ENCODE assay signal across 20 cellular contexts in genomic region chr16:130533-131173, GRCh38. TPM values are rescaled to one million over a fixed set of nuclear protein-coding genes. Genes with fewer than 3 reads are reported as not detected.
DNase-seq lines count a peak whose midpoint lies in the region; ATAC-seq, FAIRE-seq and TF ChIP-seq lines count a peak whose summit lies in the region.
"Had no signal": no experiment of that assay in that cellular context is flagged by ENCODE, and none has a peak within 500 bp of the region (broad histone marks: within the 10 kb centered on the region; RNA-seq: fewer than 3 reads in every experiment).

No MANE protein-coding gene starts in this region.

- peak; percentile 9 for FAIRE-seq in GM18507 (lab: Jason Lieb, UNC)
- no peak for FAIRE-seq in K562 (lab: Jason Lieb, UNC)
- FAIRE-seq: D721Med had no signal

- H3K27me3 Mint-ChIP-seq in natural killer cell (ENCODE audit: low read depth in 2 of 2): no peaks in the 10 kb centered on the region
- H3K27me3 Mint-ChIP-seq in natural killer cell treated with Interleukin-12 subunit alpha and Interleukin-12 subunit beta and Interleukin-15 and Interleukin-18, amount 100 ng/mL, for 72 hours: no peaks in the 10 kb centered on the region

- peak overlapping the region; percentile 76 to 85 for H3K27ac Mint-ChIP-seq in natural killer cell
- H3K27ac Mint-ChIP-seq in natural killer cell treated with Interleukin-12 subunit alpha and Interleukin-12 subunit beta and Interleukin-15 and Interleukin-18, amount 100 ng/mL, for 72 hours: peak overlapping the region in 1 of 2 donors; percentile 54
- H3K27ac Mint-ChIP-seq in stimulated activated effector memory CD8-positive, alpha-beta T cell treated with anti-CD3 and anti-CD28 coated beads, Interleukin-12 subunit alpha, Interleukin-12 subunit beta, amount 100 ng/mL, for 72 hours: peak overlapping the region; percentile 5

- POLR2A ChIA-PET in K562 (lab: Yijun Ruan, JAX): interaction anchor here (1.0 kb wide), 1 partner anchor 8 kb away, joined by 4 read pairs; no protein-coding TSS in a partner anchor

- no TSS peak for BruUV-seq in K562 (replicated peaks; lab: Mats Ljungman, UMichigan)

- no peaks in the 10 kb centered on the region for H4K20me1 ChIP-seq in K562 (replicated peaks; ENCODE audit: control insufficient read depth, insufficient read depth, low read length)

- H3K79me2 ChIP-seq in K562 (ENCODE audit: control insufficient read depth, insufficient read depth, low read length): peaks cover 68% of the 10 kb centered on the region

- no peak for TF ChIP-seq POLR2A in K562 (conservative IDR thresholded peaks at IDR 0.05)

- H3K4me1 Mint-ChIP-seq in natural killer cell: peaks cover 37 to 40% of the 10 kb centered on the region in 2 donors
- H3K4me1 Mint-ChIP-seq in natural killer cell treated with Interleukin-12 subunit alpha and Interleukin-12 subunit beta and Interleukin-15 and Interleukin-18, amount 100 ng/mL, for 72 hours (ENCODE audit: low read depth in 2 of 2): peaks cover 21 to 32% of the 10 kb centered on the region in 2 donors
- peaks cover 47% of the 10 kb centered on the region for H3K4me1 Mint-ChIP-seq in stimulated activated effector memory CD8-positive, alpha-beta T cell treated with anti-CD3 and anti-CD28 coated beads, Interleukin-12 subunit alpha, Interleukin-12 subunit beta, amount 100 ng/mL, for 72 hours

- H3K9ac ChIP-seq in K562 (ENCODE audit: insufficient read depth in 1 of 2, low read depth in 2 of 2, low read length in 2 of 2): peak overlapping the region in 1 of 2 experiments; percentile 81; a peak in 2 of 4 replicates

- intact Hi-C loops in natural killer cell (cut with micrococcal nuclease) (no loop called here), K562 (cut with micrococcal nuclease) (no loop called here)

- no peak for TF ChIP-seq RAD21 in K562 (CRISPR knock-in tag; conservative IDR thresholded peaks at IDR 0.05 in 1 of 2, IDR thresholded peaks at IDR 0.05 in 1 of 2)

- H3K9me3 ChIP-seq in K562 (replicated peaks; ENCODE audit: control insufficient read depth, insufficient read depth, low read depth, low read length): no peaks in the 10 kb centered on the region
- H3K9me3 ChIP-seq: BLaER1 treated with 17β-estradiol and CSF1 and Interleukin-3, amounts not matched to agents 10 nM and 100 nM; Caco-2 had no signal

- no peak for TF ChIP-seq EP300 in K562 (IDR thresholded peaks at IDR 0.05; ENCODE audit: low read length)

- no peak overlapping the region for H3K4me3 Mint-ChIP-seq in natural killer cell
- H3K4me3 Mint-ChIP-seq in natural killer cell treated with Interleukin-12 subunit alpha and Interleukin-12 subunit beta and Interleukin-15 and Interleukin-18, amount 100 ng/mL, for 72 hours: no peak overlapping the region
- no peak overlapping the region for H3K4me3 Mint-ChIP-seq in stimulated activated effector memory CD8-positive, alpha-beta T cell treated with anti-CD3 and anti-CD28 coated beads, Interleukin-12 subunit alpha, Interleukin-12 subunit beta, amount 100 ng/mL, for 72 hours

- in situ Hi-C loops in K562 (cut with MboI): no loop called here

- CTCF ChIA-PET in K562 (lab: Yijun Ruan, JAX; ENCODE audit: low intra/inter-chr PET ratio): no interaction called here

- TF ChIP-seq CTCF in natural killer cell (IDR thresholded peaks at IDR 0.05) (no peak), K562 (IDR thresholded peaks at IDR 0.05 in 2 of 3, conservative IDR thresholded peaks at IDR 0.05 in 1 of 3; ENCODE audit: insufficient read depth in 2 of 3, low read depth in 1 of 3, low read length in 3 of 3) (no peak)

- no peak for DNase-seq in natural killer cell
- DNase-seq in natural killer cell treated with Interleukin-12 subunit alpha and Interleukin-12 subunit beta and Interleukin-15 and Interleukin-18, amount 100 ng/mL, for 72 hours (ENCODE audit: low spot score): no peak
- no peak for DNase-seq in GM18507 (ENCODE audit: extremely low spot score, insufficient read length, low read depth)
- DNase-seq in K562 (ENCODE audit: extremely low read depth in 1 of 4, low spot score in 3 of 4): no peak
- DNase-seq in stimulated activated effector memory CD8-positive, alpha-beta T cell treated with anti-CD3 and anti-CD28 coated beads, Interleukin-12 subunit alpha, Interleukin-12 subunit beta, amount 100 ng/mL, for 72 hours (ENCODE audit: low spot score in 2 of 2): no peak
- no peak for DNase-seq in NCI-H2107 (lab: John Stamatoyannopoulos, UW)
- DNase-seq: 8988T, Caco-2, GDM1, GOT3, H7 had no signal

- peaks cover 38% of the 10 kb centered on the region for H3K36me3 ChIP-seq in K562 (ENCODE audit: control insufficient read depth, insufficient read depth, low read length)

- H3K4me2 ChIP-seq in K562 (ENCODE audit: insufficient read depth, low read length): no peak overlapping the region
- H3K4me2 ChIP-seq: BLaER1 treated with 17β-estradiol and CSF1 and Interleukin-3, amounts not matched to agents 10 nM and 100 nM had no signal

- H3K4me1 ChIP-seq in K562 (replicated peaks in 1 of 2; ENCODE audit: control insufficient read depth in 2 of 2, insufficient read depth in 2 of 2, low read length in 2 of 2): peaks cover 32 to 35% of the 10 kb centered on the region in 2 experiments; a peak in 4 of 5 replicates
- H3K4me1 ChIP-seq: Caco-2 had no signal

- WGBS in K562 (ENCODE audit: insufficient coverage, low coverage, missing lambda C conversion rate): 82% methylated on average over 15 of the region's 15 CpGs

- no peak overlapping the region for H2AFZ ChIP-seq in K562 (ENCODE audit: low read depth, low read length)

- H3K27me3 ChIP-seq in K562 (ENCODE audit: control insufficient read depth in 2 of 2, insufficient read depth in 2 of 2, low read length in 2 of 2): no peaks in the 10 kb centered on the region
- H3K27me3 ChIP-seq: BLaER1 treated with 17β-estradiol and CSF1 and Interleukin-3, amounts not matched to agents 10 nM and 100 nM had no signal

- H3K36me3 Mint-ChIP-seq in natural killer cell: no peaks in the 10 kb centered on the region
- H3K36me3 Mint-ChIP-seq in natural killer cell treated with Interleukin-12 subunit alpha and Interleukin-12 subunit beta and Interleukin-15 and Interleukin-18, amount 100 ng/mL, for 72 hours: no peaks in the 10 kb centered on the region
- H3K36me3 Mint-ChIP-seq in stimulated activated effector memory CD8-positive, alpha-beta T cell treated with anti-CD3 and anti-CD28 coated beads, Interleukin-12 subunit alpha, Interleukin-12 subunit beta, amount 100 ng/mL, for 72 hours: peaks cover 13% of the 10 kb centered on the region

- H3K9me3 Mint-ChIP-seq in natural killer cell: no peaks in the 10 kb centered on the region
- H3K9me3 Mint-ChIP-seq in natural killer cell treated with Interleukin-12 subunit alpha and Interleukin-12 subunit beta and Interleukin-15 and Interleukin-18, amount 100 ng/mL, for 72 hours: no peaks in the 10 kb centered on the region
- H3K9me3 Mint-ChIP-seq in stimulated activated effector memory CD8-positive, alpha-beta T cell treated with anti-CD3 and anti-CD28 coated beads, Interleukin-12 subunit alpha, Interleukin-12 subunit beta, amount 100 ng/mL, for 72 hours: no peaks in the 10 kb centered on the region

- H3K9me1 ChIP-seq in K562 (ENCODE audit: control insufficient read depth, insufficient read depth, low read length): no peaks in the 10 kb centered on the region

- H3K4me3 ChIP-seq in K562: no peak overlapping the region
- H3K4me3 ChIP-seq: BLaER1 treated with 17β-estradiol and CSF1 and Interleukin-3, amounts not matched to agents 10 nM and 100 nM had no signal

- peak in 2 of 3 donors; percentile 29 to 43 for ATAC-seq in natural killer cell
- ATAC-seq in natural killer cell treated with Interleukin-12 subunit alpha and Interleukin-12 subunit beta and Interleukin-15 and Interleukin-18, amount 100 ng/mL, for 72 hours: no peak
- no peak for ATAC-seq in K562
- ATAC-seq in stimulated activated effector memory CD8-positive, alpha-beta T cell treated with anti-CD3 and anti-CD28 coated beads, Interleukin-12 subunit alpha, Interleukin-12 subunit beta, amount 100 ng/mL, for 72 hours: no peak
- no peak for ATAC-seq in HG03521 (IDR thresholded peaks at IDR 0.05; ENCODE audit: unreplicated experiment)
- ATAC-seq in HG03039 (IDR thresholded peaks at IDR 0.05; ENCODE audit: unreplicated experiment): no peak
- ATAC-seq: HCT116 had no signal

- no peak overlapping the region for H3K27ac ChIP-seq in K562 (ENCODE audit: extremely low read depth, low read depth, low read length)
- H3K27ac ChIP-seq: BLaER1 treated with 17β-estradiol and CSF1 and Interleukin-3, amounts not matched to agents 10 nM and 100 nM; HL-60 had no signal

RNA-seq across cellular contexts. Expression of gene NPRL3, which starts 7.8 kb away (rescaled TPM):
- 10 to 100 TPM; 44.8 to 62.1 (median 55.7) TPM for total RNA-seq in natural killer cell
- 10 to 100 TPM; 33.3 to 68.5 TPM for total RNA-seq in natural killer cell treated with Interleukin-12 subunit alpha and Interleukin-12 subunit beta and Interleukin-15 and Interleukin-18, amount 100 ng/mL, for 72 hours
- total RNA-seq in K562 (2011; cell fraction: chromatin; rRNA removed; ENCODE audit: low replicate concordance): 75.3 and 210 TPM in 2 replicates
- 101 and 104 TPM in 2 replicates for total RNA-seq in K562 (2011; cell fraction: nucleolus; rRNA removed)
- 79.9 and 94.8 TPM in 2 replicates for total RNA-seq in K562 (2011; cell fraction: nucleoplasm; rRNA removed)
- total RNA-seq in K562 (2014; rRNA removed): 8.4 and 10.9 TPM in 2 replicates
- total RNA-seq in K562 (2014; rRNA removed; fragmentation: Illumina TruSeq; extraction: Trizol): 3.7 and 5.6 TPM in 2 replicates
- total RNA-seq in K562 (2015; rRNA removed; fragmentation: Illumina TruSeq; extraction: Trizol): 4.4 and 7.9 TPM in 2 replicates
- total RNA-seq in K562 (2021): 51.0 and 53.6 TPM in 2 replicates
- 9.7 and 26.3 TPM in 2 replicates for polyA plus RNA-seq in K562 (2011; rRNA removed)
- 14.6 and 15.5 TPM in 2 replicates for polyA plus RNA-seq in K562 (2011; cell fraction: cytosol; rRNA removed)
- polyA plus RNA-seq in K562 (2011; cell fraction: nucleus; rRNA removed): 49.9 and 59.5 TPM in 2 replicates
- polyA plus RNA-seq in K562 (2012): 44.9 and 60.8 TPM in 2 replicates
- 38.9 and 54.1 TPM in 2 replicates for polyA plus RNA-seq in K562 (2014; fragmentation: Illumina TruSeq; extraction: Trizol)
- polyA plus RNA-seq in K562 (2014; fragmentation: Nextera tagmentation; extraction: Ambion mirVana): 1 to 10 TPM in 1 of 2 experiments, under 1 TPM in 1; 0.92 to 1.0 TPM
- polyA plus RNA-seq in K562 (2014; rRNA removed): 18.8 and 19.1 TPM in 2 replicates
- 13.2 and 14.2 TPM in 2 replicates for polyA minus RNA-seq in K562 (2011; rRNA and poly(A)+ RNA removed)
- polyA minus RNA-seq in K562 (2011; cell fraction: cytosol; rRNA and poly(A)+ RNA removed): 29.3 and 41.0 TPM in 2 replicates
- 20.2 and 31.7 TPM in 2 replicates for polyA minus RNA-seq in K562 (2011; cell fraction: nucleus; rRNA and poly(A)+ RNA removed)

RNA-seq across cellular contexts. Expression of gene HBZ, which starts 21.8 kb away (rescaled TPM):
- total RNA-seq in natural killer cell (not detected), K562 (2014; rRNA removed) (207 and 227 TPM in 2 replicates), K562 (2014; rRNA removed; fragmentation: Illumina TruSeq; extraction: Trizol) (35.6 and 63.2 TPM in 2 replicates), K562 (2015; rRNA removed; fragmentation: Illumina TruSeq; extraction: Trizol) (53.5 and 58.0 TPM in 2 replicates), K562 (2021) (480 and 495 TPM in 2 replicates)
- not detected for total RNA-seq in natural killer cell treated with Interleukin-12 subunit alpha and Interleukin-12 subunit beta and Interleukin-15 and Interleukin-18, amount 100 ng/mL, for 72 hours
- total RNA-seq in K562 (2011; cell fraction: chromatin; rRNA removed; ENCODE audit: low replicate concordance): 24.8 and 31.8 TPM in 2 replicates
- 215 and 289 TPM in 2 replicates for total RNA-seq in K562 (2011; cell fraction: nucleolus; rRNA removed)
- total RNA-seq in K562 (2011; cell fraction: nucleoplasm; rRNA removed): 142 and 150 TPM in 2 replicates
- polyA plus RNA-seq in K562 (2011; rRNA removed) (610 and 640 TPM in 2 replicates), K562 (2014; fragmentation: Illumina TruSeq; extraction: Trizol) (101 and 278 TPM in 2 replicates), K562 (2014; fragmentation: Nextera tagmentation; extraction: Ambion mirVana) (100 to 1,000 TPM in 1 of 2 experiments, 10 to 100 TPM in 1; 80.7 to 113 TPM), K562 (2014; rRNA removed) (365 and 410 TPM in 2 replicates)
- polyA plus RNA-seq in K562 (2011; cell fraction: cytosol; rRNA removed): 883 and 4,551 TPM in 2 replicates
- polyA plus RNA-seq in K562 (2011; cell fraction: nucleus; rRNA removed): 162 and 437 TPM in 2 replicates
- 135 and 513 TPM in 2 replicates for polyA plus RNA-seq in K562 (2012)
- 45.2 and 140 TPM in 2 replicates for polyA minus RNA-seq in K562 (2011; rRNA and poly(A)+ RNA removed)
- polyA minus RNA-seq in K562 (2011; cell fraction: cytosol; rRNA and poly(A)+ RNA removed): 516 and 634 TPM in 2 replicates
- 180 and 270 TPM in 2 replicates for polyA minus RNA-seq in K562 (2011; cell fraction: nucleus; rRNA and poly(A)+ RNA removed)
- total RNA-seq: A673, Caco-2, H7, HT1080 had no signal
- polyA plus RNA-seq: AG04450 had no signal

RNA-seq across cellular contexts. Expression of gene HBM, which starts 35.1 kb away (rescaled TPM):
- total RNA-seq in natural killer cell (not detected), K562 (2014; rRNA removed) (not detected in 2 replicates), K562 (2014; rRNA removed; fragmentation: Illumina TruSeq; extraction: Trizol) (not detected in 2 replicates), K562 (2015; rRNA removed; fragmentation: Illumina TruSeq; extraction: Trizol) (not detected in 2 replicates), K562 (2021) (not detected in 2 replicates)
- not detected for total RNA-seq in natural killer cell treated with Interleukin-12 subunit alpha and Interleukin-12 subunit beta and Interleukin-15 and Interleukin-18, amount 100 ng/mL, for 72 hours
- not detected in 2 replicates for total RNA-seq in K562 (2011; cell fraction: chromatin; rRNA removed; ENCODE audit: low replicate concordance)
- not detected in 2 replicates for total RNA-seq in K562 (2011; cell fraction: nucleolus; rRNA removed)
- total RNA-seq in K562 (2011; cell fraction: nucleoplasm; rRNA removed): not detected in 2 replicates
- polyA plus RNA-seq in K562 (2011; rRNA removed) (not detected in 2 replicates), K562 (2014; fragmentation: Illumina TruSeq; extraction: Trizol) (not detected in 2 replicates), K562 (2014; fragmentation: Nextera tagmentation; extraction: Ambion mirVana) (not detected), K562 (2014; rRNA removed) (not detected in 2 replicates)
- polyA plus RNA-seq in K562 (2011; cell fraction: cytosol; rRNA removed): 1.2 TPM in 1 of 2 replicates, not detected in the other
- not detected in 2 replicates for polyA plus RNA-seq in K562 (2011; cell fraction: nucleus; rRNA removed)
- polyA plus RNA-seq in K562 (2012): not detected in 2 replicates
- polyA minus RNA-seq in K562 (2011; rRNA and poly(A)+ RNA removed): not detected in 2 replicates
- polyA minus RNA-seq in K562 (2011; cell fraction: cytosol; rRNA and poly(A)+ RNA removed): not detected in 2 replicates
- not detected in 2 replicates for polyA minus RNA-seq in K562 (2011; cell fraction: nucleus; rRNA and poly(A)+ RNA removed)
- total RNA-seq: A673, Caco-2, H7, HT1080 had no signal
- polyA plus RNA-seq: AG04450 had no signal

RNA-seq across cellular contexts. Expression of gene HBA2, which starts 42.0 kb away (rescaled TPM):
- total RNA-seq in natural killer cell: 1 to 10 TPM in 2 of 3 donors, not detected in 1; 3.2 to 9.9 TPM
- total RNA-seq in natural killer cell treated with Interleukin-12 subunit alpha and Interleukin-12 subunit beta and Interleukin-15 and Interleukin-18, amount 100 ng/mL, for 72 hours: not detected
- total RNA-seq in K562 (2011; cell fraction: chromatin; rRNA removed; ENCODE audit: low replicate concordance): 30.8 and 82.0 TPM in 2 replicates
- total RNA-seq in K562 (2011; cell fraction: nucleolus; rRNA removed): 188 and 285 TPM in 2 replicates
- 162 and 198 TPM in 2 replicates for total RNA-seq in K562 (2011; cell fraction: nucleoplasm; rRNA removed)
- 286 and 525 TPM in 2 replicates for total RNA-seq in K562 (2014; rRNA removed)
- 21.9 and 40.4 TPM in 2 replicates for total RNA-seq in K562 (2014; rRNA removed; fragmentation: Illumina TruSeq; extraction: Trizol)
- total RNA-seq in K562 (2015; rRNA removed; fragmentation: Illumina TruSeq; extraction: Trizol): 60.6 and 61.0 TPM in 2 replicates
- 443 and 467 TPM in 2 replicates for total RNA-seq in K562 (2021)
- 144 and 346 TPM in 2 replicates for polyA plus RNA-seq in K562 (2011; rRNA removed)
- 625 and 2,736 TPM in 2 replicates for polyA plus RNA-seq in K562 (2011; cell fraction: cytosol; rRNA removed)
- 266 and 710 TPM in 2 replicates for polyA plus RNA-seq in K562 (2011; cell fraction: nucleus; rRNA removed)
- 154 and 603 TPM in 2 replicates for polyA plus RNA-seq in K562 (2012)
- polyA plus RNA-seq in K562 (2014; fragmentation: Illumina TruSeq; extraction: Trizol): 106 and 709 TPM in 2 replicates
- polyA plus RNA-seq in K562 (2014; fragmentation: Nextera tagmentation; extraction: Ambion mirVana): 100 to 1,000 TPM; 331 to 366 TPM
- polyA plus RNA-seq in K562 (2014; rRNA removed): 670 and 853 TPM in 2 replicates
- 110 and 197 TPM in 2 replicates for polyA minus RNA-seq in K562 (2011; rRNA and poly(A)+ RNA removed)
- polyA minus RNA-seq in K562 (2011; cell fraction: cytosol; rRNA and poly(A)+ RNA removed): 1,122 and 1,215 TPM in 2 replicates
- polyA minus RNA-seq in K562 (2011; cell fraction: nucleus; rRNA and poly(A)+ RNA removed): 117 and 158 TPM in 2 replicates
- total RNA-seq: H7, HT1080 had no signal
- polyA plus RNA-seq: AG04450 had no signal

RNA-seq across cellular contexts. Expression of gene HBA1, which starts 45.8 kb away (rescaled TPM):
- 10 to 100 TPM in 1 of 3 donors, not detected in 2; 16.9 TPM for total RNA-seq in natural killer cell
- total RNA-seq in natural killer cell treated with Interleukin-12 subunit alpha and Interleukin-12 subunit beta and Interleukin-15 and Interleukin-18, amount 100 ng/mL, for 72 hours: 1 to 10 TPM in 1 of 2 donors, not detected in 1; 4.6 TPM
- total RNA-seq in K562 (2011; cell fraction: chromatin; rRNA removed; ENCODE audit: low replicate concordance): 48.1 and 106 TPM in 2 replicates
- total RNA-seq in K562 (2011; cell fraction: nucleolus; rRNA removed): 358 and 373 TPM in 2 replicates
- total RNA-seq in K562 (2011; cell fraction: nucleoplasm; rRNA removed): 287 and 376 TPM in 2 replicates
- total RNA-seq in K562 (2014; rRNA removed): 833 and 1,312 TPM in 2 replicates
- total RNA-seq in K562 (2014; rRNA removed; fragmentation: Illumina TruSeq; extraction: Trizol): 75.7 and 128 TPM in 2 replicates
- total RNA-seq in K562 (2015; rRNA removed; fragmentation: Illumina TruSeq; extraction: Trizol): 235 and 260 TPM in 2 replicates
- 2,388 and 2,454 TPM in 2 replicates for total RNA-seq in K562 (2021)
- 225 and 945 TPM in 2 replicates for polyA plus RNA-seq in K562 (2011; rRNA removed)
- 1,412 and 5,030 TPM in 2 replicates for polyA plus RNA-seq in K562 (2011; cell fraction: cytosol; rRNA removed)
- 376 and 755 TPM in 2 replicates for polyA plus RNA-seq in K562 (2011; cell fraction: nucleus; rRNA removed)
- polyA plus RNA-seq in K562 (2012): 890 and 2,659 TPM in 2 replicates
- polyA plus RNA-seq in K562 (2014; fragmentation: Illumina TruSeq; extraction: Trizol): 380 and 1,790 TPM in 2 replicates
- polyA plus RNA-seq in K562 (2014; fragmentation: Nextera tagmentation; extraction: Ambion mirVana): 100 to 1,000 TPM; 280 to 426 TPM
- polyA plus RNA-seq in K562 (2014; rRNA removed): 1,187 and 1,422 TPM in 2 replicates
- 234 and 324 TPM in 2 replicates for polyA minus RNA-seq in K562 (2011; rRNA and poly(A)+ RNA removed)
- polyA minus RNA-seq in K562 (2011; cell fraction: cytosol; rRNA and poly(A)+ RNA removed): 1,514 and 1,646 TPM in 2 replicates
- polyA minus RNA-seq in K562 (2011; cell fraction: nucleus; rRNA and poly(A)+ RNA removed): 170 and 258 TPM in 2 replicates
- total RNA-seq: H7, HT1080 had no signal
- polyA plus RNA-seq: AG04450 had no signal

Comparison
In these comparisons a context has a peak if more than half of its experiments do, and no peak if none do; other contexts are left out.
1. ATAC-seq: peak in natural killer cell (2 of 3); none in natural killer cell treated with Interleukin-12 subunit alpha and Interleukin-12 subunit beta and Interleukin-15 and Interleukin-18, amount 100 ng/mL, for 72 hours (0 of 2), K562 (single experiment), stimulated activated effector memory CD8-positive, alpha-beta T cell treated with anti-CD3 and anti-CD28 coated beads, Interleukin-12 subunit alpha, Interleukin-12 subunit beta, amount 100 ng/mL, for 72 hours (single experiment), HG03521 (single experiment) and HG03039 (single experiment).
2. RNA of gene HBZ, which starts 21.8 kb away (total RNA-seq): 24.8 to 495 TPM in K562; not detected in natural killer cell and not detected in natural killer cell treated with Interleukin-12 subunit alpha and Interleukin-12 subunit beta and Interleukin-15 and Interleukin-18, amount 100 ng/mL, for 72 hours; every median in the first group is over 10 times any median in the second.